19 cellular contexts compared by ENCODE assay signal in genomic region chr11:130323452-130324448, GRCh38. TPM values are rescaled to one million over a fixed set of nuclear protein-coding genes. Genes with fewer than 3 reads are reported as not detected.
A peak's percentile ranks its signal among the peaks of the same experiment; 100 is the strongest.
DNase-seq lines count a peak whose midpoint lies in the region; ATAC-seq and TF ChIP-seq lines count a peak whose summit lies in the region.
"Had no signal": no experiment of that assay in that cellular context is flagged by ENCODE, and none has a peak within 500 bp of the region (broad histone marks: within the 10 kb centered on the region; RNA-seq: fewer than 3 reads in every experiment).

No MANE protein-coding gene starts in this region.

- no peak overlapping the region for H2AFZ ChIP-seq in IMR-90 (replicated peaks; ENCODE audit: low read length, poor library complexity)
- no peak overlapping the region for H2AFZ ChIP-seq in neuronal stem cell (ENCODE audit: low read length)

- H3K79me1 ChIP-seq in IMR-90 (ENCODE audit: low read depth in 1 of 2, low read length in 2 of 2) = no peaks in the 10 kb centered on the region
- no peaks in the 10 kb centered on the region for H3K79me1 ChIP-seq in neuronal stem cell (ENCODE audit: low read depth, low read length)

- H3K23ac ChIP-seq in IMR-90 (ENCODE audit: low read depth, low read length) (no peak overlapping the region), neuronal stem cell (ENCODE audit: low read depth, low read length, poor library complexity) (no peak overlapping the region)

- H2BK120ac ChIP-seq in IMR-90 (ENCODE audit: low read depth, low read length) (no peak overlapping the region), neuronal stem cell (ENCODE audit: low read depth, low read length) (no peak overlapping the region)

- H3K4me2 ChIP-seq in IMR-90 (ENCODE audit: low read depth, low read length) = no peak overlapping the region
- no peak overlapping the region for H3K4me2 ChIP-seq in neuronal stem cell (ENCODE audit: insufficient read depth, low read length, poor library complexity, severe bottlenecking)
- H3K4me2 ChIP-seq: BLaER1 treated with 17β-estradiol and CSF1 and Interleukin-3, amounts not matched to agents 10 nM and 100 nM had no signal

- no TSS peak for BruUV-seq in IMR-90 (replicated peaks; lab: Mats Ljungman, UMichigan)

- intact Hi-C loops in IMR-90 (cut with micrococcal nuclease) = no loop called here

- H3K56ac ChIP-seq in IMR-90 (ENCODE audit: extremely low read depth, insufficient read depth, low read length) = no peak overlapping the region; the same call in 1 of the 2 replicates

- H3K4me3 ChIP-seq in IMR-90 (ENCODE audit: insufficient read depth, low read depth, low read length) (no peak overlapping the region), choroid plexus epithelial cell (ENCODE audit: low read depth, low read length) (no peak overlapping the region), neuronal stem cell (ENCODE audit: low read length in 2 of 2) (no peak overlapping the region)
- H3K4me3 ChIP-seq: BLaER1 treated with 17β-estradiol and CSF1 and Interleukin-3, amounts not matched to agents 10 nM and 100 nM had no signal

- no peak for TF ChIP-seq RAD21 in IMR-90 (IDR thresholded peaks at IDR 0.05; ENCODE audit: low read length)

- no peaks in the 10 kb centered on the region for H3K9me1 ChIP-seq in IMR-90 (ENCODE audit: insufficient read depth, low read length)

- no peak overlapping the region for H2AK9ac ChIP-seq in IMR-90 (replicated peaks; ENCODE audit: low read depth, low read length, poor library complexity)

- H3K27ac ChIP-seq in IMR-90 (ENCODE audit: insufficient read depth, low read length) = peak overlapping the region; percentile 14; the same call in 1 of the 2 replicates
- H3K27ac ChIP-seq in foreskin keratinocyte = no peak overlapping the region
- H3K27ac ChIP-seq in neuronal stem cell (replicated peaks; ENCODE audit: low read length) = no peak overlapping the region
- H3K27ac ChIP-seq: BLaER1 treated with 17β-estradiol and CSF1 and Interleukin-3, amounts not matched to agents 10 nM and 100 nM had no signal

- CTCF ChIA-PET in IMR-90 (lab: Yijun Ruan, JAX) = interaction anchor here (1.0 kb wide), 1 partner anchor 67 kb away, joined by 5 read pairs; no protein-coding TSS in a partner anchor

- no peak overlapping the region for H2BK15ac ChIP-seq in IMR-90 (ENCODE audit: low read depth, low read length)
- H2BK15ac ChIP-seq in neuronal stem cell (ENCODE audit: low read length) = no peak overlapping the region

- H3K14ac ChIP-seq in IMR-90 (replicated peaks; ENCODE audit: low read depth, low read length) (no peak overlapping the region), neuronal stem cell (ENCODE audit: low read length) (no peak overlapping the region)

- no peak overlapping the region for H3K4ac ChIP-seq in IMR-90 (ENCODE audit: low read depth, low read length)
- no peak overlapping the region for H3K4ac ChIP-seq in neuronal stem cell (ENCODE audit: low read length)

- H3K27me3 ChIP-seq in IMR-90 (ENCODE audit: control insufficient read depth, insufficient read depth, low read length) (no peaks in the 10 kb centered on the region; the same call in 1 of the 2 replicates), foreskin keratinocyte (no peaks in the 10 kb centered on the region), neuronal stem cell (ENCODE audit: control insufficient read depth in 3 of 3, insufficient read depth in 3 of 3, low read depth in 1 of 3, low read length in 3 of 3) (no peaks in the 10 kb centered on the region)
- H3K27me3 ChIP-seq: BLaER1 treated with 17β-estradiol and CSF1 and Interleukin-3, amounts not matched to agents 10 nM and 100 nM had no signal

- no peak overlapping the region for H2BK20ac ChIP-seq in IMR-90 (ENCODE audit: low read depth, low read length)

- H3K9ac ChIP-seq in IMR-90 (ENCODE audit: low read depth, low read length) (no peak overlapping the region), neuronal stem cell (ENCODE audit: low read depth, low read length, poor library complexity) (no peak overlapping the region)
- H3K9ac ChIP-seq: BLaER1 treated with 17β-estradiol and CSF1 and Interleukin-3, amounts not matched to agents 10 nM and 100 nM had no signal

- no peak overlapping the region for H2AK5ac ChIP-seq in IMR-90 (ENCODE audit: low read depth, low read length)
- H2AK5ac ChIP-seq in neuronal stem cell (ENCODE audit: low read depth, low read length) = no peak overlapping the region

- TF ChIP-seq CTCF in IMR-90 (conservative IDR thresholded peaks at IDR 0.05; ENCODE audit: low read depth, low read length) (no peak), choroid plexus epithelial cell (conservative IDR thresholded peaks at IDR 0.05; ENCODE audit: low read depth, low read length) (no peak), foreskin keratinocyte (conservative IDR thresholded peaks at IDR 0.05) (no peak)

- H4K5ac ChIP-seq in IMR-90 (ENCODE audit: low read depth, low read length) = no peak overlapping the region

- no peaks in the 10 kb centered on the region for H4K20me1 ChIP-seq in IMR-90 (ENCODE audit: insufficient read depth, low read length)
- H4K20me1 ChIP-seq: BLaER1 treated with 17β-estradiol and CSF1 and Interleukin-3, amounts not matched to agents 10 nM and 100 nM had no signal

- no peak overlapping the region for H2BK12ac ChIP-seq in neuronal stem cell (ENCODE audit: low read length)

- WGBS in IMR-90 (ENCODE audit: extremely low coverage in 2 of 2, insufficient read length in 1 of 2), 2 experiments = no CpG with 5 or more reads among the region's 7 CpGs
- WGBS in neuronal stem cell (ENCODE audit: extremely low coverage in 2 of 2, insufficient read length in 2 of 2, insufficient replicate concordance in 1 of 2), 2 donors = no CpG with 5 or more reads among the region's 7 CpGs

- ATAC-seq in IMR-90 (ENCODE audit: low read depth) (peak; percentile 17; the same call in 1 of the 2 replicates), foreskin keratinocyte (peak; percentile 12), HG03095 (IDR thresholded peaks at IDR 0.05; ENCODE audit: unreplicated experiment) (no peak)
- ATAC-seq: effector memory CD8-positive, alpha-beta T cell had no signal

- dilution Hi-C loops in IMR-90 (cut with HindIII; ENCODE audit: low sequenced_read_pairs, unreplicated experiment) = no loop called here

- no peak for TF ChIP-seq POLR2A in IMR-90 (IDR thresholded peaks at IDR 0.05; ENCODE audit: low read depth, low read length)

- H3K9me3 ChIP-seq in IMR-90 (ENCODE audit: control insufficient read depth, insufficient read depth, low read length) (peaks cover 11% of the 10 kb centered on the region), neuronal stem cell (replicated peaks in 1 of 2; ENCODE audit: control insufficient read depth in 2 of 2, insufficient read depth in 1 of 2, low read depth in 1 of 2, low read length in 2 of 2) (peaks cover 2 to 8% of the 10 kb centered on the region in 2 donors)

- H3K36me3 ChIP-seq in IMR-90 (ENCODE audit: control insufficient read depth, insufficient read depth, low read length) (no peaks in the 10 kb centered on the region), neuronal stem cell (replicated peaks in 1 of 2; ENCODE audit: control insufficient read depth in 2 of 2, insufficient read depth in 2 of 2, low read length in 2 of 2) (no peaks in the 10 kb centered on the region)

- H3K4me1 ChIP-seq in IMR-90 (ENCODE audit: control insufficient read depth, insufficient read depth, low read length) = peaks cover under 1% of the 10 kb centered on the region
- H3K4me1 ChIP-seq in foreskin keratinocyte = peaks cover 7% of the 10 kb centered on the region
- H3K4me1 ChIP-seq in neuronal stem cell (ENCODE audit: control insufficient read depth in 2 of 2, insufficient read depth in 1 of 2, low read depth in 1 of 2, low read length in 2 of 2) = no peaks in the 10 kb centered on the region
- H3K4me1 ChIP-seq: BLaER1 treated with 17β-estradiol and CSF1 and Interleukin-3, amounts not matched to agents 10 nM and 100 nM had no signal

- POLR2A ChIA-PET in IMR-90 (lab: Charles Lee; ENCODE audit: unreplicated experiment) = no interaction called here

- H2BK5ac ChIP-seq in IMR-90 (ENCODE audit: low read depth, low read length, poor library complexity, severe bottlenecking) = no peak overlapping the region
- H2BK5ac ChIP-seq in neuronal stem cell (ENCODE audit: low read length) = no peak overlapping the region

- H4K91ac ChIP-seq in IMR-90 (ENCODE audit: insufficient read depth, low read depth, low read length) = no peak overlapping the region
- H4K91ac ChIP-seq in neuronal stem cell (ENCODE audit: low read depth, low read length, poor library complexity) = no peak overlapping the region

- DNase-seq in AG08395 (ENCODE audit: low spot score) (peak; percentile 39), IMR-90 (peak; percentile 29), choroid plexus epithelial cell (ENCODE audit: low read depth) (peak; percentile 26), foreskin keratinocyte (no peak), neuronal stem cell (ENCODE audit: low spot score) (no peak), NK-92 (lab: John Stamatoyannopoulos, UW; ENCODE audit: unreplicated experiment) (no peak), cerebellar cortex (ENCODE audit: low spot score) (no peak)
- DNase-seq: 8988T; Calu3; effector memory CD8-positive, alpha-beta T cell; hippocampal formation; NCI-H1105; NCI-H2081 treated with DMSO at 0.1 percent for 48 hours; NCI-H524 treated with DMSO at 0.1 percent for 48 hours; nucleus accumbens; retina; stimulated activated CD8-positive, alpha-beta memory T cell treated with anti-CD3 and anti-CD28 coated beads, Interleukin-4, amount 100 ng/mL, for 48 hours had no signal

- H3K18ac ChIP-seq in IMR-90 (ENCODE audit: low read depth, low read length) (no peak overlapping the region), neuronal stem cell (ENCODE audit: low read length) (no peak overlapping the region)

- H4K8ac ChIP-seq in IMR-90 (ENCODE audit: low read depth in 2 of 2, low read length in 2 of 2) = no peak overlapping the region
- H4K8ac ChIP-seq in neuronal stem cell (ENCODE audit: low read depth, low read length) = no peak overlapping the region

- in situ Hi-C loops in IMR-90 (cut with MboI; ENCODE audit: low sequenced_read_pairs) = no loop called here

TF ChIP-seq in IMR-90, 13 proteins besides CTCF, POLR2A, EP300 and RAD21:
- peak; percentile 77 for TF ChIP-seq CEBPB (IDR thresholded peaks at IDR 0.05; ENCODE audit: low read depth, low read length)
- no peak for TF ChIP-seq MAZ (IDR thresholded peaks at IDR 0.05; ENCODE audit: borderline replicate concordance, low read depth, low read length)

RNA-seq across cellular contexts. Expression of gene ZBTB44, which starts 9.0 kb away (rescaled TPM):
- 19.4 and 23.3 TPM in 2 replicates for total RNA-seq in IMR-90 (2012; rRNA removed)
- polyA plus RNA-seq in IMR-90 (2012; rRNA removed) = 5.2 and 6.9 TPM in 2 replicates
- polyA plus RNA-seq in IMR-90 (2012; cell fraction: cytosol; rRNA removed) = 1.7 and 2.8 TPM in 2 replicates
- polyA plus RNA-seq in IMR-90 (2012; cell fraction: nucleus; rRNA removed; ENCODE audit: low replicate concordance) = 3.2 and 24.8 TPM in 2 replicates
- 20.8 and 21.2 TPM in 2 replicates for total RNA-seq in foreskin keratinocyte
- 3.9 and 4.4 TPM in 2 replicates for polyA plus RNA-seq in foreskin keratinocyte
- 20.6 TPM for polyA plus RNA-seq in neuronal stem cell (2013, experiment 1 of 2)
- polyA plus RNA-seq in neuronal stem cell (2013, experiment 2 of 2) = 21.6 TPM

Comparison
In these comparisons a context has a peak if more than half of its experiments do, and no peak if none do; other contexts are left out.
1. DNase-seq: peak in AG08395 (single experiment), IMR-90 (single experiment) and choroid plexus epithelial cell (single experiment); none in foreskin keratinocyte (0 of 2), neuronal stem cell (single experiment), NK-92 (single experiment) and cerebellar cortex (single experiment).